Comparison of ENCODE assay signal across 8 cellular contexts in the genomic region with DNA sequence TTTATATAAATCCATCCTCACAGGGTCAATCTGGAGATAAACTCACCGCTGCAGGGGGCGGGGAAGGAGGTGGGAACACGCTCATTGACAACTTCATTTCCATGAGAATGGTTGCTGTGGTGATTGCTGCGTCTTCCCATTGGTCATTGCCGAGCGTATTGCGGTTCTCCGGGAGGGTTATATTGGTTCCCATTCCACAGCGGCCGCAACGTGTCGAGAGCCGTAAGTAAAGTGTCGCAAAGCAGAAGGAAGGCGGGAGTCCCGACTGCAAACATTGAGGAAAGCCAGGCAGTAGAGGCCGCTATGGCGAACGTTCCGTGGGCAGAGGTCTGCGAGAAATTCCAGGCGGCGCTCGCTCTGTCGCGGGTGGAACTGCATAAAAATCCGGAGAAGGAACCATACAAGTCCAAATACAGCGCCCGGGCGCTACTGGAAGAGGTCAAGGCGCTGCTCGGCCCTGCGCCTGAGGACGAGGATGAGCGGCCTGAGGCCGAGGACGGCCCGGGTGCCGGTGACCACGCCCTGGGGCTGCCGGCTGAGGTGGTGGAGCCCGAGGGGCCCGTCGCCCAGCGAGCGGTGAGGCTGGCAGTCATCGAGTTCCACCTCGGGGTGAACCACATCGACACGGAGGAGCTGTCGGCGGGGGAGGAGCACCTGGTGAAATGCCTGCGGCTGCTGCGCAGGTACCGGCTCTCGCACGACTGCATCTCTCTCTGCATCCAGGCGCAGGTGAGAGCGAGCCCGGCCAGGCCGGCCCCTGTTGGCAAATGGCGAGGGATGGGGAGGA. TPM values are rescaled to one million over a fixed set of nuclear protein-coding genes. Genes with fewer than 3 reads are reported as not detected.
A peak's percentile ranks its signal among the peaks of the same experiment; 100 is the strongest.
DNase-seq lines count a peak whose midpoint lies in the region; ATAC-seq and TF ChIP-seq lines count a peak whose summit lies in the region.

A gene with protein sequence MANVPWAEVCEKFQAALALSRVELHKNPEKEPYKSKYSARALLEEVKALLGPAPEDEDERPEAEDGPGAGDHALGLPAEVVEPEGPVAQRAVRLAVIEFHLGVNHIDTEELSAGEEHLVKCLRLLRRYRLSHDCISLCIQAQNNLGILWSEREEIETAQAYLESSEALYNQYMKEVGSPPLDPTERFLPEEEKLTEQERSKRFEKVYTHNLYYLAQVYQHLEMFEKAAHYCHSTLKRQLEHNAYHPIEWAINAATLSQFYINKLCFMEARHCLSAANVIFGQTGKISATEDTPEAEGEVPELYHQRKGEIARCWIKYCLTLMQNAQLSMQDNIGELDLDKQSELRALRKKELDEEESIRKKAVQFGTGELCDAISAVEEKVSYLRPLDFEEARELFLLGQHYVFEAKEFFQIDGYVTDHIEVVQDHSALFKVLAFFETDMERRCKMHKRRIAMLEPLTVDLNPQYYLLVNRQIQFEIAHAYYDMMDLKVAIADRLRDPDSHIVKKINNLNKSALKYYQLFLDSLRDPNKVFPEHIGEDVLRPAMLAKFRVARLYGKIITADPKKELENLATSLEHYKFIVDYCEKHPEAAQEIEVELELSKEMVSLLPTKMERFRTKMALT (plus strand): TSS at position 274 of the 787 bp plus-strand sequence. CDS start 30 bp downstream, at position 304.

- peak within 1 kb of the TSS; percentile 92 for H3K27ac ChIP-seq in left ventricle myocardium inferior (replicated peaks)

- peaks cover 35% of the 10 kb centered on the region for H3K4me1 Mint-ChIP-seq in T-helper 17 cell
- peaks cover 16% of the 10 kb centered on the region for H3K4me1 Mint-ChIP-seq in progenitor cell of endocrine pancreas (ENCODE audit: low read depth)

- peak within 1 kb of the TSS; percentile 90 for H3K4me3 ChIP-seq in left ventricle myocardium inferior

- intact Hi-C loops in left ventricle myocardium inferior (cut with micrococcal nuclease): no loop called here

- H3K27ac Mint-ChIP-seq in T-helper 17 cell: peak within 1 kb of the TSS; percentile 95
- H3K27ac Mint-ChIP-seq in progenitor cell of endocrine pancreas: peak within 1 kb of the TSS; percentile 98

- no peaks in the 10 kb centered on the region for H3K27me3 ChIP-seq in left ventricle myocardium inferior (ENCODE audit: low read depth)

- DNase-seq in GM13976 (ENCODE audit: low spot score): peak; percentile 93
- peak; percentile 96 for DNase-seq in NCI-H146 (lab: John Stamatoyannopoulos, UW)
- peak; percentile 57 to 76 (median 61) for DNase-seq in T-helper 17 cell
- peak; percentile 27 to 99 (median 94) for DNase-seq in amygdala (lab: John Stamatoyannopoulos, UW)
- peak; percentile 91 for DNase-seq in left ventricle myocardium inferior
- DNase-seq in progenitor cell of endocrine pancreas (ENCODE audit: low spot score, unreplicated experiment): peak; percentile 81
- DNase-seq in ureter (ENCODE audit: low spot score): peak; percentile 94

- H3K9me3 ChIP-seq in T-helper 17 cell (ENCODE audit: control insufficient read depth, low read length, poor library complexity, severe bottlenecking) (no peaks in the 10 kb centered on the region), left ventricle myocardium inferior (replicated peaks) (no peaks in the 10 kb centered on the region)

- H3K4me3 Mint-ChIP-seq in T-helper 17 cell: peak within 1 kb of the TSS; percentile 100
- peak within 1 kb of the TSS; percentile 97 for H3K4me3 Mint-ChIP-seq in progenitor cell of endocrine pancreas (ENCODE audit: low read depth)

- peaks cover 12% of the 10 kb centered on the region for H3K36me3 ChIP-seq in left ventricle myocardium inferior

- H3K27me3 Mint-ChIP-seq in T-helper 17 cell (no peaks in the 10 kb centered on the region), progenitor cell of endocrine pancreas (no peaks in the 10 kb centered on the region)

- in situ Hi-C loops in GM13976 (cut with MboI; ENCODE audit: low sequenced_read_pairs, unreplicated experiment): no loop called here

- ATAC-seq in HG02870 (IDR thresholded peaks at IDR 0.05; ENCODE audit: unreplicated experiment) (peak; percentile 80), T-helper 17 cell (peak; percentile 84)

- H3K36me3 Mint-ChIP-seq in T-helper 17 cell (ENCODE audit: low read depth) (peaks cover 5% of the 10 kb centered on the region), progenitor cell of endocrine pancreas (ENCODE audit: insufficient read depth) (peaks cover 5% of the 10 kb centered on the region)

- H3K9me3 Mint-ChIP-seq in progenitor cell of endocrine pancreas (ENCODE audit: low read depth): no peaks in the 10 kb centered on the region

- peaks cover 58% of the 10 kb centered on the region for H3K4me1 ChIP-seq in left ventricle myocardium inferior

- peak; percentile 38 for TF ChIP-seq CTCF in GM13976 (IDR thresholded peaks at IDR 0.05; ENCODE audit: borderline replicate concordance, control extremely low read depth, extremely low read depth, insufficient read depth, missing control alignments)
- TF ChIP-seq CTCF in left ventricle myocardium inferior (IDR thresholded peaks at IDR 0.05; ENCODE audit: borderline replicate concordance): peak; percentile 60
- TF ChIP-seq CTCF in progenitor cell of endocrine pancreas (IDR thresholded peaks at IDR 0.05; ENCODE audit: unreplicated experiment): peak; percentile 51

RNA-seq across cellular contexts. Expression of the gene that starts here (rescaled TPM):
- total RNA-seq in T-helper 17 cell (1 to 10 TPM; 4.6 to 5.5 TPM), left ventricle myocardium inferior (51.2 TPM), progenitor cell of endocrine pancreas (26.7 and 28.0 TPM in 2 replicates), ureter (27.3 TPM)

Comparison
In these comparisons a context has a peak if more than half of its experiments do, and no peak if none do; other contexts are left out.
1. Peak in every context shown above with its lines: DNase-seq, ATAC-seq, H3K4me3 ChIP-seq and H3K27ac ChIP-seq.